In genomic region chr2:209574515-209574914, GRCh38 we compare ENCODE assay signal across 29 cellular contexts.
"Had no signal": no experiment of that assay in that cellular context is flagged by ENCODE, and none has a peak within 500 bp of the region (broad histone marks: within the 10 kb centered on the region; RNA-seq: fewer than 3 reads in every experiment).

No MANE protein-coding gene starts in this region.

- H3K4me3 ChIP-seq: stomach, suprapubic skin, testis, thoracic aorta, thyroid gland, tibial artery, tibial nerve, transverse colon, upper lobe of left lung, upper lobe of right lung, uterus, vagina had no signal

- ATAC-seq: stimulated activated effector memory CD8-positive, alpha-beta T cell treated with anti-CD3 and anti-CD28 coated beads, Interleukin-12 subunit alpha, Interleukin-12 subunit beta, amount 100 ng/mL, for 72 hours; stimulated activated memory B cell treated with anti-CD40 and anti-IgM and Interleukin-4, amounts not matched to agents 10 μg/mL and 1 μg/mL and 100 μg/mL, for 72 hours; stimulated activated naive B cell treated with anti-CD40 and anti-IgM and Interleukin-4, amounts not matched to agents 10 μg/mL and 1 μg/mL and 100 μg/mL, for 72 hours; stimulated activated naive CD8-positive, alpha-beta T cell treated with anti-CD3 and anti-CD28 coated beads, Interleukin-15, amount 100 ng/mL, for 72 hours; stimulated activated naive CD8-positive, alpha-beta T cell treated with anti-CD3 and anti-CD28 coated beads, Interleukin-15, Interleukin-2, amounts not matched to agents 100 U/mL and 50 U/mL, for 24 hours; upper lobe of right lung had no signal

- FAIRE-seq: urothelium cell line had no signal

- H3K27me3 Mint-ChIP-seq: stimulated activated memory B cell treated with anti-CD40 and anti-IgM and Interleukin-4, amounts not matched to agents 10 μg/mL and 1 μg/mL and 100 μg/mL, for 72 hours; stimulated activated naive CD8-positive, alpha-beta T cell treated with anti-CD3 and anti-CD28 coated beads, Interleukin-15, Interleukin-2, amounts not matched to agents 100 ng/mL and 50 ng/mL, for 24 hours; type B pancreatic cell had no signal

- H3K9me3 ChIP-seq: stomach, suprapubic skin, testis, thoracic aorta, thyroid gland, tibial artery, tibial nerve, transverse colon, upper lobe of left lung, upper lobe of right lung, uterus, vagina had no signal

- H3K4me3 Mint-ChIP-seq: stimulated activated effector memory CD8-positive, alpha-beta T cell treated with anti-CD3 and anti-CD28 coated beads, Interleukin-12 subunit alpha, Interleukin-12 subunit beta, amount 100 ng/mL, for 72 hours; stimulated activated memory B cell treated with anti-CD40 and anti-IgM and Interleukin-4, amounts not matched to agents 10 μg/mL and 1 μg/mL and 100 μg/mL, for 72 hours; stimulated activated naive B cell treated with anti-CD40 and anti-IgM and Interleukin-4, amounts not matched to agents 10 μg/mL and 1 μg/mL and 100 μg/mL, for 72 hours; stimulated activated naive CD8-positive, alpha-beta T cell treated with anti-CD3 and anti-CD28 coated beads, Interleukin-15, amount 100 ng/mL, for 72 hours; stimulated activated naive CD8-positive, alpha-beta T cell treated with anti-CD3 and anti-CD28 coated beads, Interleukin-15, Interleukin-2, amounts not matched to agents 100 ng/mL and 50 ng/mL, for 24 hours; type B pancreatic cell had no signal

- H3K4me1 Mint-ChIP-seq: stimulated activated effector memory CD8-positive, alpha-beta T cell treated with anti-CD3 and anti-CD28 coated beads, Interleukin-12 subunit alpha, Interleukin-12 subunit beta, amount 100 ng/mL, for 72 hours had no signal

- H3K36me3 Mint-ChIP-seq: stimulated activated effector memory CD8-positive, alpha-beta T cell treated with anti-CD3 and anti-CD28 coated beads, Interleukin-12 subunit alpha, Interleukin-12 subunit beta, amount 100 ng/mL, for 72 hours; stimulated activated memory B cell treated with anti-CD40 and anti-IgM and Interleukin-4, amounts not matched to agents 10 μg/mL and 1 μg/mL and 100 μg/mL, for 72 hours; stimulated activated naive B cell treated with anti-CD40 and anti-IgM and Interleukin-4, amounts not matched to agents 10 μg/mL and 1 μg/mL and 100 μg/mL, for 72 hours; type B pancreatic cell had no signal

- H3K36me3 ChIP-seq: stomach, suprapubic skin, thoracic aorta, thyroid gland, tibial artery, tibial nerve, transverse colon, upper lobe of left lung, upper lobe of right lung, uterus, vagina had no signal

- H3K27me3 ChIP-seq: stomach, suprapubic skin, testis, thyroid gland, tibial artery, tibial nerve, transverse colon, upper lobe of left lung, upper lobe of right lung, uterus, vagina had no signal

- DNase-seq: stimulated activated CD4-positive, alpha-beta T cell treated with anti-CD3 and anti-CD28 coated beads, Interleukin-2, amount 100 ng/mL, for 48 hours; stimulated activated CD4-positive, alpha-beta T cell treated with anti-CD3 and anti-CD28 coated beads, Interleukin-4, amount 100 ng/mL, for 1 hour; stimulated activated CD4-positive, alpha-beta T cell treated with anti-CD3 and anti-CD28 coated beads, Interleukin-4, amount 100 ng/mL, for 24 hours; stimulated activated CD4-positive, alpha-beta T cell treated with anti-CD3 and anti-CD28 coated beads, Interleukin-4, amount 100 ng/mL, for 4 hours; stimulated activated CD8-positive, alpha-beta memory T cell treated with anti-CD3 and anti-CD28 coated beads, Interleukin-4, amount 100 ng/mL, for 48 hours; stimulated activated naive B cell treated with anti-CD40 and anti-IgM and Interleukin-4, amounts not matched to agents 10 μg/mL and 1 μg/mL and 100 μg/mL, for 72 hours; stimulated activated naive CD4-positive, alpha-beta T cell; stimulated activated naive CD4-positive, alpha-beta T cell treated with Interleukin-2 at 50 U/mL for 16 hours; stimulated activated naive CD8-positive, alpha-beta T cell treated with anti-CD3 and anti-CD28 coated beads, Interleukin-15, amount 100 ng/mL, for 72 hours; stimulated activated naive CD8-positive, alpha-beta T cell treated with anti-CD3 and anti-CD28 coated beads, Interleukin-15, Interleukin-2, amounts not matched to agents 100 U/mL and 50 U/mL, for 24 hours; stomach; substantia nigra; testis; thyroid gland; tibial artery; transverse colon; trophoblast cell; upper lobe of right lung; uterus had no signal

- H3K27ac Mint-ChIP-seq: stimulated activated effector memory CD8-positive, alpha-beta T cell treated with anti-CD3 and anti-CD28 coated beads, Interleukin-12 subunit alpha, Interleukin-12 subunit beta, amount 100 ng/mL, for 72 hours; stimulated activated memory B cell treated with anti-CD40 and anti-IgM and Interleukin-4, amounts not matched to agents 10 μg/mL and 1 μg/mL and 100 μg/mL, for 72 hours; stimulated activated naive B cell treated with anti-CD40 and anti-IgM and Interleukin-4, amounts not matched to agents 10 μg/mL and 1 μg/mL and 100 μg/mL, for 72 hours; stimulated activated naive CD8-positive, alpha-beta T cell treated with anti-CD3 and anti-CD28 coated beads, Interleukin-15, amount 100 ng/mL, for 72 hours; stimulated activated naive CD8-positive, alpha-beta T cell treated with anti-CD3 and anti-CD28 coated beads, Interleukin-15, Interleukin-2, amounts not matched to agents 100 ng/mL and 50 ng/mL, for 24 hours; type B pancreatic cell had no signal

- H3K9me3 Mint-ChIP-seq: stimulated activated memory B cell treated with anti-CD40 and anti-IgM and Interleukin-4, amounts not matched to agents 10 μg/mL and 1 μg/mL and 100 μg/mL, for 72 hours; stimulated activated naive B cell treated with anti-CD40 and anti-IgM and Interleukin-4, amounts not matched to agents 10 μg/mL and 1 μg/mL and 100 μg/mL, for 72 hours; stimulated activated naive CD8-positive, alpha-beta T cell treated with anti-CD3 and anti-CD28 coated beads, Interleukin-15, amount 100 ng/mL, for 72 hours; stimulated activated naive CD8-positive, alpha-beta T cell treated with anti-CD3 and anti-CD28 coated beads, Interleukin-15, Interleukin-2, amounts not matched to agents 100 ng/mL and 50 ng/mL, for 24 hours; type B pancreatic cell had no signal

- H3K27ac ChIP-seq: stomach, suprapubic skin, testis, thoracic aorta, thyroid gland, tibial artery, tibial nerve, transverse colon, upper lobe of left lung, upper lobe of right lung, uterus, vagina had no signal

- H3K4me1 ChIP-seq: stomach, suprapubic skin, testis, thyroid gland, upper lobe of right lung, uterus, vagina had no signal
